Comparison of ENCODE assay signal across 8 cellular contexts in genomic region chr1:224182866-224183590, GRCh38. TPM values are rescaled to one million over a fixed set of nuclear protein-coding genes. Genes with fewer than 3 reads are reported as not detected.
DNase-seq lines count a peak whose midpoint lies in the region; ATAC-seq and TF ChIP-seq lines count a peak whose summit lies in the region.

Gene DEGS1, plus strand, starts transcription at chr1:224183240. Its CDS starts 97 bp downstream, at chr1:224183337.

- peak within 1 kb of the TSS; percentile 87 for H3K9ac ChIP-seq in fibroblast of lung (ENCODE audit: insufficient read depth, low read length)

- H3K4me1 Mint-ChIP-seq in activated T-helper 1 cell treated with anti-CD3 and anti-CD28 coated beads, Interleukin-12 subunit alpha, Interleukin-12 subunit beta, Interleukin-2, Interleukin-4 antibody, amounts not matched to agents 30 ng/mL and 10 ng/mL and 1 ng/mL, durations not matched to agents 14 hours and 24 hours and 36 hours (ENCODE audit: low read depth): peaks cover 46% of the 10 kb centered on the region
- H3K4me1 Mint-ChIP-seq in natural killer cell: peaks cover 15 to 24% of the 10 kb centered on the region in 2 donors

- no peak for TF ChIP-seq CTCF in DOHH2 (IDR thresholded peaks at IDR 0.05; ENCODE audit: low read depth, low read length, poor library complexity, severe bottlenecking)
- TF ChIP-seq CTCF in fibroblast of lung (conservative IDR thresholded peaks at IDR 0.05 in 1 of 2, IDR thresholded peaks at IDR 0.05 in 1 of 2; ENCODE audit: low read depth in 1 of 2, low read length in 2 of 2): no peak
- TF ChIP-seq CTCF in natural killer cell (IDR thresholded peaks at IDR 0.05): no peak

- H3K79me2 ChIP-seq in DOHH2 (ENCODE audit: control insufficient read depth, low read length) (peaks cover 50% of the 10 kb centered on the region), fibroblast of lung (ENCODE audit: control insufficient read depth, insufficient read depth, low read length) (peaks cover 44% of the 10 kb centered on the region)

- H3K9me2 ChIP-seq in DOHH2 (replicated peaks; ENCODE audit: control insufficient read depth, low read length): no peaks in the 10 kb centered on the region

- H3K4me3 ChIP-seq in DOHH2 (ENCODE audit: low read length): peak within 1 kb of the TSS; percentile 92
- H3K4me3 ChIP-seq in fibroblast of lung (replicated peaks in 1 of 4; ENCODE audit: control extremely low read depth in 1 of 4, insufficient read depth in 1 of 4, low read depth in 3 of 4, low read length in 4 of 4): peak within 1 kb of the TSS; percentile 49 to 75 (median 70)

- H3K36me3 Mint-ChIP-seq in activated T-helper 1 cell treated with anti-CD3 and anti-CD28 coated beads, Interleukin-12 subunit alpha, Interleukin-12 subunit beta, Interleukin-2, Interleukin-4 antibody, amounts not matched to agents 30 ng/mL and 10 ng/mL and 1 ng/mL, durations not matched to agents 14 hours and 24 hours and 36 hours (ENCODE audit: low read depth): peaks cover 21% of the 10 kb centered on the region
- no peaks in the 10 kb centered on the region for H3K36me3 Mint-ChIP-seq in natural killer cell

- H3K4me3 Mint-ChIP-seq in activated T-helper 1 cell treated with anti-CD3 and anti-CD28 coated beads, Interleukin-12 subunit alpha, Interleukin-12 subunit beta, Interleukin-2, Interleukin-4 antibody, amounts not matched to agents 30 ng/mL and 10 ng/mL and 1 ng/mL, durations not matched to agents 14 hours and 24 hours and 36 hours: peak within 1 kb of the TSS; percentile 96
- peak within 1 kb of the TSS; percentile 86 for H3K4me3 Mint-ChIP-seq in natural killer cell

- DNase-seq in KG1 (lab: John Stamatoyannopoulos, UW): peak; percentile 68
- peak; percentile 78 for DNase-seq in RKO (ENCODE audit: low spot score)
- peak; percentile 80 for DNase-seq in activated T-helper 1 cell treated with anti-CD3 and anti-CD28 coated beads, Interleukin-12 subunit alpha, Interleukin-12 subunit beta, Interleukin-2, Interleukin-4 antibody, amounts not matched to agents 30 ng/mL and 10 ng/mL and 1 ng/mL, durations not matched to agents 14 hours and 24 hours and 36 hours (ENCODE audit: low spot score)
- DNase-seq in fibroblast of lung (ENCODE audit: low read depth in 2 of 2): peak; percentile 75 to 76
- peak; percentile 80 for DNase-seq in natural killer cell
- DNase-seq in stimulated activated naive CD4-positive, alpha-beta T cell treated with Interleukin-2 at 50 U/mL for 16 hours (lab: John Stamatoyannopoulos, UW): peak; percentile 79

- peak; percentile 60 for ATAC-seq in GM21786 (IDR thresholded peaks at IDR 0.05; ENCODE audit: unreplicated experiment)
- peak; percentile 80 to 93 (median 87) for ATAC-seq in natural killer cell

- no peaks in the 10 kb centered on the region for H3K9me3 ChIP-seq in DOHH2 (ENCODE audit: control insufficient read depth, insufficient read depth, low read length)
- H3K9me3 ChIP-seq in fibroblast of lung (ENCODE audit: control insufficient read depth, insufficient read depth, low read depth, low read length): no peaks in the 10 kb centered on the region

- intact Hi-C loops in activated T-helper 1 cell treated with anti-CD3 and anti-CD28 coated beads, Interleukin-12 subunit alpha, Interleukin-12 subunit beta, Interleukin-2, Interleukin-4 antibody, amounts not matched to agents 30 ng/mL and 10 ng/mL and 1 ng/mL, durations not matched to agents 14 hours and 24 hours and 36 hours (cut with micrococcal nuclease): loop anchor here (1.0 to 5.0 kb wide), 12 partner anchors 9 to 350 kb away; partner anchors contain the start of genes CNIH4, FBXO28 and WDR26
- intact Hi-C loops in natural killer cell (cut with micrococcal nuclease): loop anchor here (2.0 to 5.0 kb wide), 2 partner anchors 66 to 150 kb away; no protein-coding TSS in a partner anchor

- no peaks in the 10 kb centered on the region for H3K27me3 ChIP-seq in DOHH2 (ENCODE audit: control insufficient read depth, low read length)
- no peaks in the 10 kb centered on the region for H3K27me3 ChIP-seq in fibroblast of lung (ENCODE audit: control insufficient read depth, insufficient read depth, low read length)

- H3K27me3 Mint-ChIP-seq in activated T-helper 1 cell treated with anti-CD3 and anti-CD28 coated beads, Interleukin-12 subunit alpha, Interleukin-12 subunit beta, Interleukin-2, Interleukin-4 antibody, amounts not matched to agents 30 ng/mL and 10 ng/mL and 1 ng/mL, durations not matched to agents 14 hours and 24 hours and 36 hours (ENCODE audit: insufficient read depth): peaks cover 3% of the 10 kb centered on the region
- no peaks in the 10 kb centered on the region for H3K27me3 Mint-ChIP-seq in natural killer cell (ENCODE audit: low read depth in 2 of 2)

- H3K36me3 ChIP-seq in DOHH2 (ENCODE audit: control insufficient read depth, low read length) (peaks cover 49% of the 10 kb centered on the region), fibroblast of lung (ENCODE audit: control insufficient read depth, insufficient read depth, low read length) (no peaks in the 10 kb centered on the region)

- peak within 1 kb of the TSS; percentile 91 for H3K27ac ChIP-seq in DOHH2 (ENCODE audit: low read depth, low read length)
- peak within 1 kb of the TSS; percentile 85 for H3K27ac ChIP-seq in fibroblast of lung (ENCODE audit: insufficient read depth, low read length)

- no peaks in the 10 kb centered on the region for H3K9me3 Mint-ChIP-seq in activated T-helper 1 cell treated with anti-CD3 and anti-CD28 coated beads, Interleukin-12 subunit alpha, Interleukin-12 subunit beta, Interleukin-2, Interleukin-4 antibody, amounts not matched to agents 30 ng/mL and 10 ng/mL and 1 ng/mL, durations not matched to agents 14 hours and 24 hours and 36 hours
- no peaks in the 10 kb centered on the region for H3K9me3 Mint-ChIP-seq in natural killer cell

- H3K4me1 ChIP-seq in DOHH2 (ENCODE audit: control insufficient read depth, low read length) (peaks cover 60% of the 10 kb centered on the region), fibroblast of lung (ENCODE audit: control insufficient read depth, extremely low read depth, insufficient read depth, low read length) (no peaks in the 10 kb centered on the region)

- peaks cover 25% of the 10 kb centered on the region for H3F3A ChIP-seq in DOHH2 (ENCODE audit: control insufficient read depth, insufficient read depth)

- H3K27ac Mint-ChIP-seq in activated T-helper 1 cell treated with anti-CD3 and anti-CD28 coated beads, Interleukin-12 subunit alpha, Interleukin-12 subunit beta, Interleukin-2, Interleukin-4 antibody, amounts not matched to agents 30 ng/mL and 10 ng/mL and 1 ng/mL, durations not matched to agents 14 hours and 24 hours and 36 hours: peak within 1 kb of the TSS; percentile 93
- peak within 1 kb of the TSS; percentile 84 to 90 for H3K27ac Mint-ChIP-seq in natural killer cell

- peak within 1 kb of the TSS; percentile 86 for H3K4me2 ChIP-seq in DOHH2 (ENCODE audit: low read length)
- H3K4me2 ChIP-seq in fibroblast of lung (ENCODE audit: extremely low read depth, insufficient read depth, low read length): peak within 1 kb of the TSS; percentile 59

- H2AFZ ChIP-seq in fibroblast of lung (ENCODE audit: low read length): peak within 1 kb of the TSS; percentile 43

- H4K20me1 ChIP-seq in DOHH2 (ENCODE audit: control insufficient read depth, insufficient read depth, low read depth, low read length) (peaks cover 12% of the 10 kb centered on the region; the same call in 1 of the 2 replicates), fibroblast of lung (ENCODE audit: control insufficient read depth, extremely low read depth, insufficient read depth, low read length) (no peaks in the 10 kb centered on the region)

RNA-seq across cellular contexts. Expression of gene DEGS1, which starts in this region (rescaled TPM):
- 54.7 and 57.1 TPM in 2 replicates for total RNA-seq in activated T-helper 1 cell treated with anti-CD3 and anti-CD28 coated beads, Interleukin-12 subunit alpha, Interleukin-12 subunit beta, Interleukin-2, Interleukin-4 antibody, amounts not matched to agents 30 ng/mL and 10 ng/mL and 1 ng/mL, durations not matched to agents 14 hours and 24 hours and 36 hours
- total RNA-seq in fibroblast of lung (45.2 and 64.2 TPM in 2 replicates), natural killer cell (10 to 100 TPM; 28.6 to 29.2 (median 28.6) TPM)
- 243 and 383 TPM in 2 replicates for polyA plus RNA-seq in fibroblast of lung
- 94.1 and 134 TPM in 2 replicates for polyA plus RNA-seq in fibroblast of lung (2012)
- polyA minus RNA-seq in fibroblast of lung (ENCODE audit: low replicate concordance): 27.0 and 38.6 TPM in 2 replicates

Comparison
In these comparisons a context has a peak if more than half of its experiments do, and no peak if none do; other contexts are left out.
1. Peak in every context shown above with its lines: DNase-seq, ATAC-seq, H3K4me3 ChIP-seq and H3K27ac ChIP-seq.